ENCODE assay signal across 12 cellular contexts in genomic region chr15:62163397-62163796, GRCh38. TPM values are rescaled to one million over a fixed set of nuclear protein-coding genes. Genes with fewer than 3 reads are reported as not detected.
DNase-seq lines count a peak whose midpoint lies in the region; ATAC-seq, FAIRE-seq and TF ChIP-seq lines count a peak whose summit lies in the region.
"Had no signal": no experiment of that assay in that cellular context is flagged by ENCODE, and none has a peak within 500 bp of the region (broad histone marks: within the 10 kb centered on the region; RNA-seq: fewer than 3 reads in every experiment).

No MANE protein-coding gene starts in this region.

- H3K4me3 Mint-ChIP-seq in naive thymus-derived CD8-positive, alpha-beta T cell, result peak overlapping the region in 6 of 10 donors; percentile 16 to 58 (median 41)

- POLR2A ChIA-PET in naive thymus-derived CD8-positive, alpha-beta T cell (lab: Charles Lee), result no interaction called here
- POLR2A ChIA-PET in HepG2 (lab: Yijun Ruan, JAX), result no interaction called here

- TF ChIP-seq EP300 in HepG2 (IDR thresholded peaks at IDR 0.05; ENCODE audit: low read depth in 2 of 2, low read length in 2 of 2) (no peak), HepG2 (CRISPR knock-in tag; IDR thresholded peaks at IDR 0.05; ENCODE audit: borderline replicate concordance) (no peak)

- intact Hi-C loops in right cardiac atrium (cut with DNase I) (no loop called here), left cardiac atrium (cut with DNase I) (no loop called here), upper lobe of right lung (cut with DNase I) (no loop called here), HepG2 (cut with micrococcal nuclease; ENCODE audit: unreplicated experiment) (no loop called here)

- CTCF ChIA-PET in HepG2 (lab: Yijun Ruan, JAX; ENCODE audit: low intra/inter-chr PET ratio, low total read pairs), result no interaction called here

- no peak for TF ChIP-seq CTCF in coronary artery (IDR thresholded peaks at IDR 0.05)
- no peak for TF ChIP-seq CTCF in upper lobe of right lung (IDR thresholded peaks at IDR 0.05)
- TF ChIP-seq CTCF in HepG2 (CRISPR knock-in tag; IDR thresholded peaks at IDR 0.05), result no peak

- H3K27ac ChIP-seq in right cardiac atrium (ENCODE audit: low read length), result no peak overlapping the region
- H3K27ac ChIP-seq in coronary artery, result no peak overlapping the region
- no peak overlapping the region for H3K27ac ChIP-seq in upper lobe of right lung
- no peak overlapping the region for H3K27ac ChIP-seq in HepG2 (ENCODE audit: extremely low read length, insufficient read depth, low read length)
- H3K27ac ChIP-seq: BLaER1 treated with 17β-estradiol and CSF1 and Interleukin-3, amounts not matched to agents 10 nM and 100 nM had no signal

- no peak for TF ChIP-seq RAD21 in HepG2 (CRISPR knock-in tag; IDR thresholded peaks at IDR 0.05)

- DNase-seq in right cardiac atrium (no peak), left cardiac atrium (no peak), coronary artery (ENCODE audit: low spot score) (no peak), upper lobe of right lung (no peak), HCEC 1CT (no peak), GM03348 (ENCODE audit: low spot score) (no peak), HepG2 (ENCODE audit: low spot score) (no peak)
- DNase-seq in naive thymus-derived CD8-positive, alpha-beta T cell, result no peak
- DNase-seq: activated effector memory CD4-positive, alpha-beta T cell treated with anti-CD3 and anti-CD28 coated beads, Interleukin-2, amount 50 U/mL, for 16 hours; hypothalamus; NCI-H446 treated with DMSO at 0.1 percent for 48 hours had no signal

- TF ChIP-seq POLR2A in HepG2 (IDR thresholded peaks at IDR 0.05; ENCODE audit: insufficient read depth in 1 of 2, low read depth in 2 of 2, low read length in 2 of 2), result no peak

- peaks cover 2% of the 10 kb centered on the region for H3K27me3 ChIP-seq in right cardiac atrium (ENCODE audit: control insufficient read depth, insufficient read depth)
- H3K27me3 ChIP-seq in upper lobe of right lung, result peaks cover 31% of the 10 kb centered on the region
- H3K27me3 ChIP-seq in HepG2 (ENCODE audit: control insufficient read depth in 1 of 2, insufficient read depth in 2 of 2, low read length in 2 of 2), result peaks cover 1 to 23% of the 10 kb centered on the region in 2 experiments; a peak in 3 of 5 replicates
- H3K27me3 ChIP-seq: BLaER1 treated with 17β-estradiol and CSF1 and Interleukin-3, amounts not matched to agents 10 nM and 100 nM had no signal

- no peak overlapping the region for H3K4me2 ChIP-seq in HepG2 (ENCODE audit: low read depth, low read length)
- H3K4me2 ChIP-seq: BLaER1 treated with 17β-estradiol and CSF1 and Interleukin-3, amounts not matched to agents 10 nM and 100 nM had no signal

- H3K27me3 Mint-ChIP-seq in naive thymus-derived CD8-positive, alpha-beta T cell, result peaks cover 49 to 84% (median 54%) of the 10 kb centered on the region in 5 donors

- H3K4me1 Mint-ChIP-seq in naive thymus-derived CD8-positive, alpha-beta T cell, result peaks cover 2 to 17% (median 17%) of the 10 kb centered on the region in 4 donors

- H3K27ac Mint-ChIP-seq in naive thymus-derived CD8-positive, alpha-beta T cell, result no peak overlapping the region

- no peak for ATAC-seq in right cardiac atrium
- ATAC-seq in left cardiac atrium, result no peak
- no peak for ATAC-seq in naive thymus-derived CD8-positive, alpha-beta T cell
- no peak for ATAC-seq in upper lobe of right lung
- ATAC-seq in HepG2, result no peak

- WGBS in right cardiac atrium, result 57% methylated on average over 9 of the region's 9 CpGs
- WGBS in HepG2 (ENCODE audit: low lambda C conversion rate), result 59% methylated on average over 9 of the region's 9 CpGs

- no peaks in the 10 kb centered on the region for H3K79me2 ChIP-seq in HepG2 (ENCODE audit: insufficient read depth, low read length)

- no peak for FAIRE-seq in HepG2 (lab: Jason Lieb, UNC)

- no peak overlapping the region for H2AFZ ChIP-seq in HepG2 (ENCODE audit: low read length)

- in situ Hi-C loops in HepG2 (cut with HindIII; ENCODE audit: extremely low pct_ligation_motif_present, low pct_unique_long_range_greater_than_20kb), result no loop called here

- H3K9ac ChIP-seq in HepG2 (ENCODE audit: insufficient read depth, low read depth, low read length), result no peak overlapping the region
- H3K9ac ChIP-seq: BLaER1 treated with 17β-estradiol and CSF1 and Interleukin-3, amounts not matched to agents 10 nM and 100 nM had no signal

- no peaks in the 10 kb centered on the region for H3K36me3 Mint-ChIP-seq in naive thymus-derived CD8-positive, alpha-beta T cell

- H3K4me1 ChIP-seq in right cardiac atrium (ENCODE audit: control insufficient read depth, insufficient read depth, low read length), result no peaks in the 10 kb centered on the region
- H3K4me1 ChIP-seq in upper lobe of right lung, result peaks cover 8% of the 10 kb centered on the region
- no peaks in the 10 kb centered on the region for H3K4me1 ChIP-seq in HepG2 (ENCODE audit: insufficient read depth, low read length)

- H3K9me3 ChIP-seq in right cardiac atrium (ENCODE audit: control insufficient read depth, low read length) (no peaks in the 10 kb centered on the region), upper lobe of right lung (no peaks in the 10 kb centered on the region), HepG2 (ENCODE audit: low read length) (no peaks in the 10 kb centered on the region)

- H3K36me3 ChIP-seq in upper lobe of right lung (no peaks in the 10 kb centered on the region), HepG2 (replicated peaks in 1 of 2; ENCODE audit: control insufficient read depth in 1 of 2, insufficient read depth in 2 of 2, low read length in 2 of 2) (no peaks in the 10 kb centered on the region)
- H3K36me3 ChIP-seq: BLaER1 treated with 17β-estradiol and CSF1 and Interleukin-3, amounts not matched to agents 10 nM and 100 nM had no signal

- H4K20me1 ChIP-seq in HepG2 (ENCODE audit: insufficient read depth, low read length), result no peaks in the 10 kb centered on the region
- H4K20me1 ChIP-seq: BLaER1 treated with 17β-estradiol and CSF1 and Interleukin-3, amounts not matched to agents 10 nM and 100 nM had no signal

- peaks cover 0 to 14% (median 3%) of the 10 kb centered on the region in 9 donors for H3K9me3 Mint-ChIP-seq in naive thymus-derived CD8-positive, alpha-beta T cell

- peak overlapping the region; percentile 59 for H3K4me3 ChIP-seq in right cardiac atrium (ENCODE audit: low read length)
- H3K4me3 ChIP-seq in coronary artery, result peak overlapping the region; percentile 73
- H3K4me3 ChIP-seq in upper lobe of right lung, result peak overlapping the region; percentile 44
- H3K4me3 ChIP-seq in HepG2 (replicated peaks in 1 of 3; ENCODE audit: insufficient read depth in 1 of 3, low read depth in 2 of 3, low read length in 3 of 3), result no peak overlapping the region
- H3K4me3 ChIP-seq: BLaER1 treated with 17β-estradiol and CSF1 and Interleukin-3, amounts not matched to agents 10 nM and 100 nM had no signal

- BruUV-seq in HepG2 (replicated peaks; lab: Mats Ljungman, UMichigan), result no TSS peak

TF ChIP-seq in HepG2, 621 proteins besides CTCF, POLR2A, EP300 and RAD21 (continues in another document):
- TF ChIP-seq GABPB1 (CRISPR knock-in tag; IDR thresholded peaks at IDR 0.05) (no peak), ZNF775 (CRISPR knock-in tag; IDR thresholded peaks at IDR 0.05; ENCODE audit: borderline replicate concordance) (no peak)

RNA-seq across cellular contexts. Expression of gene C2CD4B, which starts 1.7 kb away (rescaled TPM):
- total RNA-seq in right cardiac atrium, result 1 to 10 TPM; 1.4 to 2.4 (median 1.6) TPM
- 2.8 TPM for polyA plus RNA-seq in right cardiac atrium
- 1 to 10 TPM; 3.1 to 4.1 TPM for total RNA-seq in left cardiac atrium
- not detected for total RNA-seq in naive thymus-derived CD8-positive, alpha-beta T cell
- polyA plus RNA-seq in naive thymus-derived CD8-positive, alpha-beta T cell, result not detected
- 3.5 TPM for total RNA-seq in upper lobe of right lung
- not detected in 2 replicates for total RNA-seq in HepG2 (2016; rRNA removed; fragmentation: Illumina TruSeq; extraction: Trizol)
- not detected in 2 replicates for total RNA-seq in HepG2 (2016; cell fraction: cytosol; rRNA removed; fragmentation: Illumina TruSeq; extraction: Trizol; ENCODE audit: low read depth)
- not detected in 2 replicates for total RNA-seq in HepG2 (2016; cell fraction: insoluble cytoplasmic fraction; rRNA removed; fragmentation: Illumina TruSeq; extraction: Trizol)
- not detected in 2 replicates for total RNA-seq in HepG2 (2016; cell fraction: membrane; rRNA removed; fragmentation: Illumina TruSeq; extraction: Trizol)
- not detected in 2 replicates for total RNA-seq in HepG2 (2016; cell fraction: nucleus; rRNA removed; fragmentation: Illumina TruSeq; extraction: Trizol)
- polyA plus RNA-seq in HepG2 (2011; rRNA removed), result not detected in 2 replicates
- not detected in 2 replicates for polyA plus RNA-seq in HepG2 (2011; cell fraction: cytosol; rRNA removed)
- polyA plus RNA-seq in HepG2 (2011; cell fraction: nucleus; rRNA removed), result not detected in 2 replicates
- polyA plus RNA-seq in HepG2 (2012), result not detected in 2 replicates
- not detected in 2 replicates for polyA plus RNA-seq in HepG2 (2016; cell fraction: cytosol; fragmentation: Illumina TruSeq; extraction: Trizol; ENCODE audit: low read depth)
- polyA plus RNA-seq in HepG2 (2016; cell fraction: insoluble cytoplasmic fraction; fragmentation: Illumina TruSeq; extraction: Trizol; ENCODE audit: low read depth), result not detected in 2 replicates
- not detected in 2 replicates for polyA plus RNA-seq in HepG2 (2016; cell fraction: membrane; fragmentation: Illumina TruSeq; extraction: Trizol; ENCODE audit: low read depth)
- polyA plus RNA-seq in HepG2 (2016; cell fraction: nucleus; fragmentation: Illumina TruSeq; extraction: Trizol; ENCODE audit: insufficient read depth, low read depth), result not detected in 2 replicates
- not detected in 2 replicates for polyA minus RNA-seq in HepG2 (2011; rRNA and poly(A)+ RNA removed; ENCODE audit: low replicate concordance)
- not detected in 2 replicates for polyA minus RNA-seq in HepG2 (2011; cell fraction: cytosol; rRNA and poly(A)+ RNA removed)
- polyA minus RNA-seq in HepG2 (2011; cell fraction: nucleus; rRNA and poly(A)+ RNA removed), result not detected in 2 replicates

Comparison
In these comparisons a context has a peak if more than half of its experiments do, and no peak if none do; other contexts are left out.
1. H3K4me3 ChIP-seq: peak in right cardiac atrium (single experiment), coronary artery (single experiment) and upper lobe of right lung (single experiment); none in HepG2 (0 of 3).